27 cellular contexts compared by ENCODE assay signal in the genomic region with DNA sequence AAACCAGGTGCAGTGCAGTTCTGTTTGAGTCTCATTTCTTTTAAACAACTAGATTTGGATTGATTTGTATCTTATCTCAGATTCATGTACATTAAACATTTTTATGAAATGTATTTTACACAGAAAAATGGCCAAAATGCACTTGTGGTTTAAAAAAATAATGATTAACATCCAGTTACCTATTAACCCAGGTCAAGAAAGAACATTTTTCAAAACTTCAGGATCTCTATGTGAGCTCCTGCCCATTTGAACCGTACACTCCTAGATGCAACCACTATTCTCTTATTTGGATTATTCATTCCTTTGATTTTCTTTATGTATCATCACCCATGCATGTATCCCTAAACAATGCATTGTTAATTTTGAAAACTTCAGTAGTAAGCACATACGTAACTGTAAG.
"Had no signal": no experiment of that assay in that cellular context is flagged by ENCODE, and none has a peak within 500 bp of the region (broad histone marks: within the 10 kb centered on the region; RNA-seq: fewer than 3 reads in every experiment).

No MANE protein-coding gene starts in this region.

- H3K9me3 Mint-ChIP-seq: activated CD4-positive, alpha-beta memory T cell treated with anti-CD3 and anti-CD28 coated beads, Interleukin-2, amount 10 ng/mL, durations not matched to agents 7 days and 5 days; activated naive CD8-positive, alpha-beta T cell treated with anti-CD3 and anti-CD28 coated beads, Interleukin-2, amount 10 ng/mL, durations not matched to agents 7 days and 5 days; activated T-helper 2 cell treated with anti-CD3 and anti-CD28 coated beads, Interferon-gamma antibody, Interleukin-2, Interleukin-4, amounts not matched to agents 10 μg/mL and 5 μg/mL and 100 μg/mL, durations not matched to agents 14 hours and 24 hours and 36 hours; mesothelial cell of epicardium; natural killer cell treated with Interleukin-12 subunit alpha and Interleukin-12 subunit beta and Interleukin-15 and Interleukin-18, amount 100 ng/mL, for 72 hours had no signal

- H3K36me3 ChIP-seq: ovary, prostate gland had no signal

- H3K4me3 Mint-ChIP-seq: activated CD4-positive, alpha-beta memory T cell treated with anti-CD3 and anti-CD28 coated beads, Interleukin-2, amount 10 ng/mL, durations not matched to agents 7 days and 5 days; activated naive CD8-positive, alpha-beta T cell treated with anti-CD3 and anti-CD28 coated beads, Interleukin-2, amount 10 ng/mL, durations not matched to agents 7 days and 5 days; mesothelial cell of epicardium; natural killer cell treated with Interleukin-12 subunit alpha and Interleukin-12 subunit beta and Interleukin-15 and Interleukin-18, amount 100 ng/mL, for 72 hours; T-helper 17 cell had no signal

- DNase-seq: activated CD4-positive, alpha-beta memory T cell treated with anti-CD3 and anti-CD28 coated beads, Interleukin-2, amount 10 ng/mL, durations not matched to agents 7 days and 5 days; activated CD4-positive, alpha-beta T cell treated with anti-CD3 and anti-CD28 coated beads for 48 hours; activated CD4-positive, CD25-positive, alpha-beta regulatory T cell; activated naive CD4-positive, alpha-beta T cell; activated naive CD8-positive, alpha-beta T cell treated with anti-CD3 and anti-CD28 coated beads, Interleukin-2, amount 10 ng/mL, durations not matched to agents 7 days and 5 days; activated T-cell treated with anti-CD3 and anti-CD28 coated beads for 4 hours; amygdala; cerebellar nuclear complex; gastrocnemius medialis; hypothalamus; left colon; ovary; stimulated activated CD4-positive, alpha-beta T cell treated with anti-CD3 and anti-CD28 coated beads, Interleukin-12 subunit alpha, Interleukin-12 subunit beta, amount 100 ng/mL, for 4 hours; stimulated activated CD4-positive, alpha-beta T cell treated with anti-CD3 and anti-CD28 coated beads, Interleukin-4, amount 100 ng/mL, for 4 hours; stimulated activated naive CD8-positive, alpha-beta T cell treated with anti-CD3 and anti-CD28 coated beads, Interleukin-15, Interleukin-2, amounts not matched to agents 100 U/mL and 50 U/mL, for 24 hours; SW 1271; T-helper 17 cell; upper lobe of left lung had no signal

- H3K27me3 ChIP-seq: esophagus muscularis mucosa, gastrocnemius medialis, neutrophil, ovary, right atrium auricular region, upper lobe of left lung had no signal

- H3K4me1 ChIP-seq: esophagus muscularis mucosa, gastrocnemius medialis, prostate gland, right atrium auricular region had no signal

- ATAC-seq: gastrocnemius medialis; left colon; natural killer cell treated with Interleukin-12 subunit alpha and Interleukin-12 subunit beta and Interleukin-15 and Interleukin-18, amount 100 ng/mL, for 72 hours; stimulated activated naive CD8-positive, alpha-beta T cell treated with anti-CD3 and anti-CD28 coated beads, Interleukin-15, Interleukin-2, amounts not matched to agents 100 U/mL and 50 U/mL, for 24 hours; T-helper 17 cell had no signal

- H3K9me3 ChIP-seq: esophagus muscularis mucosa, gastrocnemius medialis, neutrophil, ovary, prostate gland, right atrium auricular region, upper lobe of left lung had no signal

- H3K27me3 Mint-ChIP-seq: activated CD4-positive, alpha-beta memory T cell treated with anti-CD3 and anti-CD28 coated beads, Interleukin-2, amount 10 ng/mL, durations not matched to agents 7 days and 5 days; activated naive CD8-positive, alpha-beta T cell treated with anti-CD3 and anti-CD28 coated beads, Interleukin-2, amount 10 ng/mL, durations not matched to agents 7 days and 5 days; natural killer cell treated with Interleukin-12 subunit alpha and Interleukin-12 subunit beta and Interleukin-15 and Interleukin-18, amount 100 ng/mL, for 72 hours; T-helper 17 cell had no signal

- H3K4me3 ChIP-seq: coronary artery, esophagus muscularis mucosa, gastrocnemius medialis, lung, ovary, prostate gland, right atrium auricular region, upper lobe of left lung had no signal

- H3K27ac ChIP-seq: coronary artery, esophagus muscularis mucosa, gastrocnemius medialis, neutrophil, ovary, prostate gland, right atrium auricular region, upper lobe of left lung had no signal

- H3K4me1 Mint-ChIP-seq: mesothelial cell of epicardium had no signal

- H3K27ac Mint-ChIP-seq: activated CD4-positive, alpha-beta memory T cell treated with anti-CD3 and anti-CD28 coated beads, Interleukin-2, amount 10 ng/mL, durations not matched to agents 7 days and 5 days; mesothelial cell of epicardium had no signal
